18 cellular contexts compared by ENCODE assay signal in genomic region chr14:102162488-102162887, GRCh38. TPM values are rescaled to one million over a fixed set of nuclear protein-coding genes. Genes with fewer than 3 reads are reported as not detected.
DNase-seq lines count a peak whose midpoint lies in the region; ATAC-seq and TF ChIP-seq lines count a peak whose summit lies in the region.
"Had no signal": no experiment of that assay in that cellular context is flagged by ENCODE, and none has a peak within 500 bp of the region (broad histone marks: within the 10 kb centered on the region; RNA-seq: fewer than 3 reads in every experiment).

No MANE protein-coding gene starts in this region.

- H3K27me3 Mint-ChIP-seq in activated naive CD8-positive, alpha-beta T cell: no peaks in the 10 kb centered on the region
- no peaks in the 10 kb centered on the region for H3K27me3 Mint-ChIP-seq in activated naive CD8-positive, alpha-beta T cell treated with anti-CD3 and anti-CD28 coated beads, Interleukin-2, amount 50 U/mL, for 24 hours
- no peaks in the 10 kb centered on the region for H3K27me3 Mint-ChIP-seq in endodermal cell (ENCODE audit: insufficient read depth)
- no peaks in the 10 kb centered on the region for H3K27me3 Mint-ChIP-seq in CD4-positive, alpha-beta memory T cell
- H3K27me3 Mint-ChIP-seq: CD8-positive, alpha-beta memory T cell had no signal

- POLR2A ChIA-PET in CD4-positive, alpha-beta memory T cell (lab: Charles Lee; ENCODE audit: partially characterized antibody): no interaction called here

- H3K36me3 ChIP-seq in endodermal cell (ENCODE audit: control insufficient read depth, insufficient read depth, low read length) (peaks cover 5% of the 10 kb centered on the region), neutrophil (peaks cover 6% of the 10 kb centered on the region)
- H3K36me3 ChIP-seq in CD4-positive, alpha-beta memory T cell (ENCODE audit: insufficient read depth, low read length): no peaks in the 10 kb centered on the region

- H3K4me1 Mint-ChIP-seq in activated naive CD8-positive, alpha-beta T cell (ENCODE audit: low read depth): peaks cover 67% of the 10 kb centered on the region
- H3K4me1 Mint-ChIP-seq in activated naive CD8-positive, alpha-beta T cell treated with anti-CD3 and anti-CD28 coated beads, Interleukin-2, amount 50 U/mL, for 24 hours: peaks cover 52% of the 10 kb centered on the region
- peaks cover 5% of the 10 kb centered on the region for H3K4me1 Mint-ChIP-seq in endodermal cell
- peaks cover 43 to 81% (median 53%) of the 10 kb centered on the region in 4 donors for H3K4me1 Mint-ChIP-seq in CD4-positive, alpha-beta memory T cell

- H3K4me1 ChIP-seq in endodermal cell (ENCODE audit: control insufficient read depth, insufficient read depth, low read length): no peaks in the 10 kb centered on the region
- peaks cover 9 to 16% of the 10 kb centered on the region in 2 experiments for H3K4me1 ChIP-seq in neutrophil (ENCODE audit: control insufficient read depth in 1 of 2, insufficient read depth in 1 of 2, low read depth in 1 of 2, low read length in 1 of 2)
- peaks cover 18% of the 10 kb centered on the region for H3K4me1 ChIP-seq in CD4-positive, alpha-beta memory T cell (ENCODE audit: insufficient read depth, low read length)

- H3K36me3 Mint-ChIP-seq in activated naive CD8-positive, alpha-beta T cell: peaks cover 12% of the 10 kb centered on the region
- peaks cover 22% of the 10 kb centered on the region for H3K36me3 Mint-ChIP-seq in activated naive CD8-positive, alpha-beta T cell treated with anti-CD3 and anti-CD28 coated beads, Interleukin-2, amount 50 U/mL, for 24 hours (ENCODE audit: low read depth)
- peaks cover 24% of the 10 kb centered on the region for H3K36me3 Mint-ChIP-seq in endodermal cell (ENCODE audit: low read depth)
- H3K36me3 Mint-ChIP-seq in CD4-positive, alpha-beta memory T cell: peaks cover 27 to 47% of the 10 kb centered on the region in 2 donors

- no peak overlapping the region for H3K27ac ChIP-seq in endodermal cell (ENCODE audit: low read depth, low read length)
- H3K27ac ChIP-seq in neutrophil: peak overlapping the region; percentile 61
- H3K27ac ChIP-seq in CD4-positive, alpha-beta memory T cell (ENCODE audit: low read depth, low read length): no peak overlapping the region
- H3K27ac ChIP-seq in caudate nucleus (ENCODE audit: low read depth, low read length): no peak overlapping the region
- H3K27ac ChIP-seq: BLaER1 treated with 17β-estradiol and CSF1 and Interleukin-3, amounts not matched to agents 10 nM and 100 nM had no signal

- CTCF ChIA-PET in CD4-positive, alpha-beta memory T cell (lab: Charles Lee; ENCODE audit: partially characterized antibody): no interaction called here

- no peak for DNase-seq in activated naive CD8-positive, alpha-beta T cell treated with anti-CD3 and anti-CD28 coated beads, Interleukin-2, amount 50 U/mL, for 24 hours
- DNase-seq in endodermal cell (peak; percentile 34), foreskin melanocyte (no peak), caudate nucleus (lab: John Stamatoyannopoulos, UW) (no peak)
- no peak for DNase-seq in CD4-positive, alpha-beta memory T cell
- DNase-seq: 8988T; CD8-positive, alpha-beta memory T cell; COR-L47; DMS 273 treated with DMSO at 0.1 percent for 48 hours; DMS53; DND-41; EL; H9 had no signal

- no peaks in the 10 kb centered on the region for H3K9me3 Mint-ChIP-seq in activated naive CD8-positive, alpha-beta T cell (ENCODE audit: low read depth)
- no peaks in the 10 kb centered on the region for H3K9me3 Mint-ChIP-seq in activated naive CD8-positive, alpha-beta T cell treated with anti-CD3 and anti-CD28 coated beads, Interleukin-2, amount 50 U/mL, for 24 hours
- H3K9me3 Mint-ChIP-seq in endodermal cell: no peaks in the 10 kb centered on the region
- no peaks in the 10 kb centered on the region for H3K9me3 Mint-ChIP-seq in CD4-positive, alpha-beta memory T cell
- H3K9me3 Mint-ChIP-seq: CD8-positive, alpha-beta memory T cell; H9 had no signal

- no peak overlapping the region for H3K4me3 ChIP-seq in endodermal cell (ENCODE audit: low read length)
- no peak overlapping the region for H3K4me3 ChIP-seq in neutrophil (ENCODE audit: low read depth in 1 of 2, low read length in 1 of 2)
- H3K4me3 ChIP-seq in CD4-positive, alpha-beta memory T cell (ENCODE audit: low read length in 2 of 2): no peak overlapping the region
- H3K4me3 ChIP-seq: BLaER1 treated with 17β-estradiol and CSF1 and Interleukin-3, amounts not matched to agents 10 nM and 100 nM; GM12878 had no signal

- WGBS in endodermal cell (ENCODE audit: insufficient coverage in 1 of 2, insufficient read length in 1 of 2), 2 experiments: 93 to 95% methylated on average over 4 of the region's 4 CpGs

- peak overlapping the region; percentile 16 for H3K27ac Mint-ChIP-seq in activated naive CD8-positive, alpha-beta T cell
- no peak overlapping the region for H3K27ac Mint-ChIP-seq in activated naive CD8-positive, alpha-beta T cell treated with anti-CD3 and anti-CD28 coated beads, Interleukin-2, amount 50 U/mL, for 24 hours
- H3K27ac Mint-ChIP-seq in endodermal cell: no peak overlapping the region
- H3K27ac Mint-ChIP-seq in CD4-positive, alpha-beta memory T cell: peak overlapping the region in 1 of 7 donors; percentile 10
- H3K27ac Mint-ChIP-seq: H9 had no signal

- H3K9me3 ChIP-seq in endodermal cell (ENCODE audit: control insufficient read depth, low read length) (no peaks in the 10 kb centered on the region), neutrophil (no peaks in the 10 kb centered on the region)
- no peaks in the 10 kb centered on the region for H3K9me3 ChIP-seq in CD4-positive, alpha-beta memory T cell (ENCODE audit: control insufficient read depth in 1 of 2, low read length in 2 of 2)
- H3K9me3 ChIP-seq: BLaER1 treated with 17β-estradiol and CSF1 and Interleukin-3, amounts not matched to agents 10 nM and 100 nM had no signal

- H3K9ac ChIP-seq in endodermal cell (ENCODE audit: extremely low read depth, low read length, poor library complexity, severe bottlenecking): no peak overlapping the region
- H3K9ac ChIP-seq: BLaER1 treated with 17β-estradiol and CSF1 and Interleukin-3, amounts not matched to agents 10 nM and 100 nM had no signal

- TF ChIP-seq CTCF in endodermal cell (conservative IDR thresholded peaks at IDR 0.05) (no peak), neutrophil (IDR thresholded peaks at IDR 0.05) (no peak)

- ATAC-seq in activated naive CD8-positive, alpha-beta T cell treated with anti-CD3 and anti-CD28 coated beads, Interleukin-2, amount 50 U/mL, for 24 hours: no peak
- no peak for ATAC-seq in HG03469 (IDR thresholded peaks at IDR 0.05; ENCODE audit: unreplicated experiment)
- ATAC-seq: GM12878 had no signal

- intact Hi-C loops in CD4-positive, alpha-beta memory T cell (cut with micrococcal nuclease): no loop called here

- no peak overlapping the region for H3K4me3 Mint-ChIP-seq in activated naive CD8-positive, alpha-beta T cell
- H3K4me3 Mint-ChIP-seq in activated naive CD8-positive, alpha-beta T cell treated with anti-CD3 and anti-CD28 coated beads, Interleukin-2, amount 50 U/mL, for 24 hours: no peak overlapping the region
- H3K4me3 Mint-ChIP-seq in endodermal cell: no peak overlapping the region
- H3K4me3 Mint-ChIP-seq in CD4-positive, alpha-beta memory T cell: no peak overlapping the region
- H3K4me3 Mint-ChIP-seq: H9 had no signal

- H3K27me3 ChIP-seq in endodermal cell (ENCODE audit: control insufficient read depth, insufficient read depth, low read length, poor library complexity, severe bottlenecking): no peaks in the 10 kb centered on the region
- H3K27me3 ChIP-seq in neutrophil: no peaks in the 10 kb centered on the region
- no peaks in the 10 kb centered on the region for H3K27me3 ChIP-seq in CD4-positive, alpha-beta memory T cell (ENCODE audit: insufficient read depth, low read length)
- H3K27me3 ChIP-seq: BLaER1 treated with 17β-estradiol and CSF1 and Interleukin-3, amounts not matched to agents 10 nM and 100 nM had no signal

RNA-seq across cellular contexts. Expression of gene WDR20, which starts 22.8 kb away (rescaled TPM):
- total RNA-seq in endodermal cell: 10 to 100 TPM; 33.8 to 37.6 TPM
- polyA plus RNA-seq in endodermal cell (2013, experiment 1 of 2): 18.5 TPM
- 15.9 TPM for polyA plus RNA-seq in endodermal cell (2013, experiment 2 of 2)
- total RNA-seq in CD4-positive, alpha-beta memory T cell: 10 to 100 TPM; 56.8 to 57.9 TPM
- polyA plus RNA-seq in CD4-positive, alpha-beta memory T cell: 10 to 100 TPM; 18.8 to 22.3 TPM
